1 cellular context compared by ENCODE assay signal in genomic region chr6:8192597-8192996, GRCh38.
TF ChIP-seq lines count a peak whose summit lies in the region.

No MANE protein-coding gene starts in this region.

TF ChIP-seq in GM23338, 12 proteins besides CTCF, POLR2A, EP300 and RAD21 (continued from another document):
- TF ChIP-seq EZH2 (IDR thresholded peaks at IDR 0.05; ENCODE audit: low read depth, unreplicated experiment) (no peak), ZNF462 (CRISPR knock-in tag; IDR thresholded peaks at IDR 0.05) (no peak), CREB1 (CRISPR knock-in tag; IDR thresholded peaks at IDR 0.05; ENCODE audit: low read depth) (no peak), POLR2AphosphoS5 (IDR thresholded peaks at IDR 0.05; ENCODE audit: low read depth) (no peak), JUNB (IDR thresholded peaks at IDR 0.05; ENCODE audit: unreplicated experiment) (no peak), EZH2phosphoT487 (IDR thresholded peaks at IDR 0.05; ENCODE audit: unreplicated experiment) (no peak), ZNF331 (CRISPR knock-in tag; IDR thresholded peaks at IDR 0.05; ENCODE audit: low read depth) (no peak)
